In the genomic region with DNA sequence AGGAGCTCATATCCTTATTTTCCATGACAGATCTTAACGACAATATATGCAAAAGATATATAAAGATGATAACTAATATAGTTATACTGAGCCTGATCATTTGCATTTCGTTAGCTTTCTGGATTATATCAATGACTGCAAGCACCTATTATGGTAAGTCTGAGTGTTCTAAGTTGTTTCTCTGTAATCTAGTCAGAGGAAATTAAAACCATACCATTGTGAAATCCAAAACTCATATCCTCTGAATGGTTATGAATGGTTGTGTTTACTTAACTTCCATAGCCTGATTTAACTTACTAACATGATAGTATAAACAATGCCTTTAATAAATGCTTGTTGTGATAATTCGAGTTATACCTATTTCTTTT, we compare ENCODE assay signal across 8 cellular contexts. TPM values are rescaled to one million over a fixed set of nuclear protein-coding genes. Genes with fewer than 3 reads are reported as not detected.
DNase-seq lines count a peak whose midpoint lies in the region; ATAC-seq and TF ChIP-seq lines count a peak whose summit lies in the region.

No MANE protein-coding gene starts in this region.

- H3K27ac ChIP-seq in DOHH2 (ENCODE audit: low read depth, low read length) = peak overlapping the region; percentile 98
- H3K27ac ChIP-seq in effector memory CD4-positive, alpha-beta T cell (ENCODE audit: insufficient read depth, low read length, poor library complexity, severe bottlenecking) = peak overlapping the region; percentile 77

- H3F3A ChIP-seq in DOHH2 (ENCODE audit: control insufficient read depth, insufficient read depth) = peaks cover 40% of the 10 kb centered on the region

- H3K36me3 ChIP-seq in DOHH2 (ENCODE audit: control insufficient read depth, low read length) = peaks cover 22% of the 10 kb centered on the region
- no peaks in the 10 kb centered on the region for H3K36me3 ChIP-seq in effector memory CD4-positive, alpha-beta T cell (ENCODE audit: control insufficient read depth, insufficient read depth, low read length)
- H3K36me3 ChIP-seq in neuron (ENCODE audit: insufficient read depth, low read length) = peaks cover 2% of the 10 kb centered on the region

- H3K4me3 ChIP-seq in DOHH2 (ENCODE audit: low read length) (peak overlapping the region; percentile 81), NB4 (ENCODE audit: low read depth, low read length) (peak overlapping the region; percentile 97), neuron (ENCODE audit: low read length) (peak overlapping the region; percentile 75)
- H3K4me3 ChIP-seq in effector memory CD4-positive, alpha-beta T cell (ENCODE audit: insufficient read depth, low read depth, low read length, poor library complexity, severe bottlenecking) = peak overlapping the region; percentile 80

- no peaks in the 10 kb centered on the region for H3K27me3 ChIP-seq in DOHH2 (ENCODE audit: control insufficient read depth, low read length)
- H3K27me3 ChIP-seq in effector memory CD4-positive, alpha-beta T cell (replicated peaks; ENCODE audit: control insufficient read depth, insufficient read depth, low read length, poor library complexity, severe bottlenecking) = no peaks in the 10 kb centered on the region
- no peaks in the 10 kb centered on the region for H3K27me3 ChIP-seq in neuron (ENCODE audit: insufficient read depth, low read length)

- H3K9me2 ChIP-seq in DOHH2 (replicated peaks; ENCODE audit: control insufficient read depth, low read length) = no peaks in the 10 kb centered on the region

- no peak for ATAC-seq in GM21723 (IDR thresholded peaks at IDR 0.05; ENCODE audit: unreplicated experiment)

- H2AFZ ChIP-seq in neuron (ENCODE audit: low read depth, low read length) = peak overlapping the region; percentile 82

- H3K4me1 ChIP-seq in DOHH2 (ENCODE audit: control insufficient read depth, low read length) (peaks cover 67% of the 10 kb centered on the region), neuron (ENCODE audit: insufficient read depth, low read length) (peaks cover 16% of the 10 kb centered on the region)
- no peaks in the 10 kb centered on the region for H3K4me1 ChIP-seq in effector memory CD4-positive, alpha-beta T cell (ENCODE audit: control insufficient read depth, insufficient read depth, low read length, poor library complexity, severe bottlenecking)

- no peaks in the 10 kb centered on the region for H4K20me1 ChIP-seq in DOHH2 (ENCODE audit: control insufficient read depth, insufficient read depth, low read depth, low read length)

- TF ChIP-seq POLR2A in NB4 (IDR thresholded peaks at IDR 0.05; ENCODE audit: extremely low read depth, insufficient read length) = no peak

- TF ChIP-seq CTCF in DOHH2 (IDR thresholded peaks at IDR 0.05; ENCODE audit: low read depth, low read length, poor library complexity, severe bottlenecking) (no peak), NB4 (IDR thresholded peaks at IDR 0.05; ENCODE audit: low read depth, low read length) (no peak)

- peak overlapping the region; percentile 89 for H3K4me2 ChIP-seq in DOHH2 (ENCODE audit: low read length)

- no peaks in the 10 kb centered on the region for H3K9me3 ChIP-seq in DOHH2 (ENCODE audit: control insufficient read depth, insufficient read depth, low read length)
- no peaks in the 10 kb centered on the region for H3K9me3 ChIP-seq in effector memory CD4-positive, alpha-beta T cell (ENCODE audit: control insufficient read depth, low read length)
- H3K9me3 ChIP-seq in neuron (ENCODE audit: low read length) = no peaks in the 10 kb centered on the region

- peaks cover 51% of the 10 kb centered on the region for H3K79me2 ChIP-seq in DOHH2 (ENCODE audit: control insufficient read depth, low read length)

- DNase-seq in NB4 (ENCODE audit: low read depth) (peak; percentile 37), HT-29 (ENCODE audit: low spot score) (no peak), occipital lobe (lab: John Stamatoyannopoulos, UW) (no peak), DMS53 (lab: John Stamatoyannopoulos, UW) (no peak)
- no peak for DNase-seq in effector memory CD4-positive, alpha-beta T cell

RNA-seq across cellular contexts. Expression of a gene that starts 0.8 kb away (rescaled TPM):
- 8.3 and 19.6 TPM in 2 replicates for total RNA-seq in HT-29 (2014; rRNA removed; shearing (Covaris generic))
- 68.5 TPM for total RNA-seq in occipital lobe

RNA-seq across cellular contexts. Expression of a gene that starts 22.5 kb away (rescaled TPM):
- 0.29 and 0.36 TPM in 2 replicates for total RNA-seq in HT-29 (2014; rRNA removed; shearing (Covaris generic))
- total RNA-seq in occipital lobe = 47.9 TPM

RNA-seq across cellular contexts. Expression of a gene that starts 23.0 kb away (rescaled TPM):
- 7.7 and 12.8 TPM in 2 replicates for total RNA-seq in HT-29 (2014; rRNA removed; shearing (Covaris generic))
- 42.7 TPM for total RNA-seq in occipital lobe

Comparison
In these comparisons a context has a peak if more than half of its experiments do, and no peak if none do; other contexts are left out.
1. RNA of a gene that starts 22.5 kb away (total RNA-seq): 47.9 TPM in occipital lobe (single experiment); 0.29 to 0.36 TPM in HT-29; every median in the first group is over 10 times any median in the second.
2. Peak in every context shown above with its lines, with median percentiles within 50 percentile points of each other: H3K4me3 ChIP-seq.